Comparison of ENCODE assay signal across 1 cellular context in genomic region chr3:50233176-50233575, GRCh38.
TF ChIP-seq lines count a peak whose summit lies in the region.

No MANE protein-coding gene starts in this region.

TF ChIP-seq in SK-N-SH, 30 proteins besides CTCF, POLR2A, EP300 and RAD21:
- no peak for TF ChIP-seq FOXM1 (IDR thresholded peaks at IDR 0.05; ENCODE audit: low read depth)
